18 cellular contexts compared by ENCODE assay signal in genomic region chr15:36545451-36545992, GRCh38. TPM values are rescaled to one million over a fixed set of nuclear protein-coding genes. Genes with fewer than 3 reads are reported as not detected.
A peak's percentile ranks its signal among the peaks of the same experiment; 100 is the strongest.
DNase-seq lines count a peak whose midpoint lies in the region; ATAC-seq and TF ChIP-seq lines count a peak whose summit lies in the region.
"Had no signal": no experiment of that assay in that cellular context is flagged by ENCODE, and none has a peak within 500 bp of the region (broad histone marks: within the 10 kb centered on the region; RNA-seq: fewer than 3 reads in every experiment).

No MANE protein-coding gene starts in this region.

- H3K27ac Mint-ChIP-seq in WTC11: peak overlapping the region; percentile 95
- H3K27ac Mint-ChIP-seq in natural killer cell: no peak overlapping the region
- H3K27ac Mint-ChIP-seq in CD4-positive, alpha-beta memory T cell: no peak overlapping the region

- H3K27me3 Mint-ChIP-seq in WTC11 (ENCODE audit: low read depth) (no peaks in the 10 kb centered on the region), natural killer cell (ENCODE audit: low read depth in 2 of 2) (peaks cover 8 to 15% of the 10 kb centered on the region in 2 donors)
- peaks cover 0 to 7% of the 10 kb centered on the region in 2 donors for H3K27me3 Mint-ChIP-seq in CD4-positive, alpha-beta memory T cell

- H3K79me1 ChIP-seq in neuronal stem cell (ENCODE audit: low read depth, low read length): no peaks in the 10 kb centered on the region

- no peak overlapping the region for H3K23ac ChIP-seq in neuronal stem cell (ENCODE audit: low read depth, low read length, poor library complexity)

- H3K36me3 Mint-ChIP-seq in WTC11: 0 out of 2 replicates have a peak, but pooled peaks cover 3% of the 10 kb centered on the region
- H3K36me3 Mint-ChIP-seq in natural killer cell: no peaks in the 10 kb centered on the region
- no peaks in the 10 kb centered on the region for H3K36me3 Mint-ChIP-seq in CD4-positive, alpha-beta memory T cell

- DNase-seq in left ventricle myocardium superior: no peak
- DNase-seq in Right ventricle myocardium inferior (ENCODE audit: missing footprints): no peak
- no peak for DNase-seq in WTC11 (ENCODE audit: low spot score)
- DNase-seq in neuronal stem cell (ENCODE audit: low spot score): no peak
- no peak for DNase-seq in G401 (ENCODE audit: low spot score)
- DNase-seq in natural killer cell: no peak
- DNase-seq in CD4-positive, alpha-beta memory T cell: no peak
- DNase-seq: EL; KG1; NCI-H1092; NCI-H1436 treated with DMSO at 0.1 percent for 48 hours; NCI-H1930; NCI-H510A; NCI-H748 treated with DMSO at 0.1 percent for 48 hours; NK-92 treated with Interleukin-12 subunit alpha and Interleukin-12 subunit beta, amount 100 ng/mL, for 24 hours had no signal

- no peak overlapping the region for H2BK120ac ChIP-seq in neuronal stem cell (ENCODE audit: low read depth, low read length)

- H3K4me1 ChIP-seq in iPS-18a (ENCODE audit: control insufficient read depth, low read depth, low read length): peaks cover 39% of the 10 kb centered on the region
- peaks cover 5% of the 10 kb centered on the region in 2 donors for H3K4me1 ChIP-seq in neuronal stem cell (ENCODE audit: control insufficient read depth in 2 of 2, insufficient read depth in 1 of 2, low read depth in 1 of 2, low read length in 2 of 2)
- no peaks in the 10 kb centered on the region for H3K4me1 ChIP-seq in CD4-positive, alpha-beta memory T cell (ENCODE audit: insufficient read depth, low read length)

- CTCF ChIA-PET in WTC11 (lab: Charles Lee): interaction anchor here (1.0 kb wide), 1 partner anchor 352 kb away, joined by 3 read pairs; no protein-coding TSS in a partner anchor
- CTCF ChIA-PET in CD4-positive, alpha-beta memory T cell (lab: Charles Lee; ENCODE audit: partially characterized antibody): no interaction called here

- no peak overlapping the region for H3K14ac ChIP-seq in neuronal stem cell (ENCODE audit: low read length)

- H2AK5ac ChIP-seq in neuronal stem cell (ENCODE audit: low read depth, low read length): no peak overlapping the region

- H3K4ac ChIP-seq in neuronal stem cell (ENCODE audit: low read length): no peak overlapping the region

- H3K27me3 ChIP-seq in iPS-18a (ENCODE audit: control insufficient read depth, insufficient read depth, low read length) (no peaks in the 10 kb centered on the region), neuronal stem cell (ENCODE audit: control insufficient read depth in 3 of 3, insufficient read depth in 3 of 3, low read depth in 1 of 3, low read length in 3 of 3) (no peaks in the 10 kb centered on the region)
- no peaks in the 10 kb centered on the region for H3K27me3 ChIP-seq in CD4-positive, alpha-beta memory T cell (ENCODE audit: insufficient read depth, low read length)

- H3K9me3 Mint-ChIP-seq in WTC11 (peaks cover 4% of the 10 kb centered on the region), natural killer cell (no peaks in the 10 kb centered on the region)
- H3K9me3 Mint-ChIP-seq in CD4-positive, alpha-beta memory T cell: no peaks in the 10 kb centered on the region

- no peak overlapping the region for H3K4me2 ChIP-seq in neuronal stem cell (ENCODE audit: insufficient read depth, low read length, poor library complexity, severe bottlenecking)

- H3K4me1 Mint-ChIP-seq in WTC11: peaks cover 56% of the 10 kb centered on the region
- H3K4me1 Mint-ChIP-seq in natural killer cell: no peaks in the 10 kb centered on the region
- H3K4me1 Mint-ChIP-seq in CD4-positive, alpha-beta memory T cell: no peaks in the 10 kb centered on the region

- no peak overlapping the region for H2BK15ac ChIP-seq in neuronal stem cell (ENCODE audit: low read length)

- no CpG with 5 or more reads among the region's 1 CpG for WGBS in neuronal stem cell (ENCODE audit: extremely low coverage in 2 of 2, insufficient read length in 2 of 2, insufficient replicate concordance in 1 of 2), 2 donors

- H2BK5ac ChIP-seq in neuronal stem cell (ENCODE audit: low read length): no peak overlapping the region

- H3K9ac ChIP-seq in iPS-18a (ENCODE audit: low read length) (peak overlapping the region; percentile 25), neuronal stem cell (ENCODE audit: low read depth, low read length, poor library complexity) (no peak overlapping the region)

- H3K4me3 ChIP-seq in iPS-18a (ENCODE audit: low read length) (peak overlapping the region; percentile 34), neuronal stem cell (ENCODE audit: low read length in 2 of 2) (peak overlapping the region in 1 of 2 donors; percentile 20)
- no peak overlapping the region for H3K4me3 ChIP-seq in CD4-positive, alpha-beta memory T cell (ENCODE audit: low read length in 2 of 2)

- TF ChIP-seq CTCF in WTC11 (IDR thresholded peaks at IDR 0.05): no peak
- no peak for TF ChIP-seq CTCF in natural killer cell (IDR thresholded peaks at IDR 0.05)

- H3K36me3 ChIP-seq in iPS-18a (ENCODE audit: control insufficient read depth, low read depth, low read length) (no peaks in the 10 kb centered on the region), neuronal stem cell (replicated peaks in 1 of 2; ENCODE audit: control insufficient read depth in 2 of 2, insufficient read depth in 2 of 2, low read length in 2 of 2) (no peaks in the 10 kb centered on the region)
- no peaks in the 10 kb centered on the region for H3K36me3 ChIP-seq in CD4-positive, alpha-beta memory T cell (ENCODE audit: insufficient read depth, low read length)

- no peaks in the 10 kb centered on the region for H3K9me3 ChIP-seq in iPS-18a (ENCODE audit: control insufficient read depth, low read depth, low read length)
- no peaks in the 10 kb centered on the region for H3K9me3 ChIP-seq in neuronal stem cell (replicated peaks in 1 of 2; ENCODE audit: control insufficient read depth in 2 of 2, insufficient read depth in 1 of 2, low read depth in 1 of 2, low read length in 2 of 2)
- H3K9me3 ChIP-seq in CD4-positive, alpha-beta memory T cell (ENCODE audit: control insufficient read depth in 1 of 2, low read length in 2 of 2): no peaks in the 10 kb centered on the region

- H3K18ac ChIP-seq in neuronal stem cell (ENCODE audit: low read length): no peak overlapping the region

- H2AFZ ChIP-seq in neuronal stem cell (ENCODE audit: low read length): peak overlapping the region; percentile 71

- H4K8ac ChIP-seq in neuronal stem cell (ENCODE audit: low read depth, low read length): no peak overlapping the region

- H4K91ac ChIP-seq in neuronal stem cell (ENCODE audit: low read depth, low read length, poor library complexity): no peak overlapping the region

- in situ Hi-C loops in G401 (cut with HindIII; ENCODE audit: low sequenced_read_pairs): no loop called here

- ATAC-seq in left ventricle myocardium superior (peak; percentile 47), Right ventricle myocardium inferior (no peak), WTC11 (peak; percentile 57), natural killer cell (no peak)

- peak overlapping the region; percentile 21 for H3K27ac ChIP-seq in iPS-18a (ENCODE audit: low read length)
- H3K27ac ChIP-seq in neuronal stem cell (replicated peaks; ENCODE audit: low read length): peak overlapping the region; percentile 62
- H3K27ac ChIP-seq in CD4-positive, alpha-beta memory T cell (ENCODE audit: low read depth, low read length): no peak overlapping the region
- H3K27ac ChIP-seq: C4-2B, RWPE1 had no signal

- no peak overlapping the region for H2BK12ac ChIP-seq in neuronal stem cell (ENCODE audit: low read length)

- POLR2A ChIA-PET in WTC11 (lab: Charles Lee): no interaction called here
- POLR2A ChIA-PET in CD4-positive, alpha-beta memory T cell (lab: Charles Lee; ENCODE audit: partially characterized antibody): no interaction called here

- H3K4me3 Mint-ChIP-seq in WTC11 (peak overlapping the region; percentile 45), natural killer cell (no peak overlapping the region)
- no peak overlapping the region for H3K4me3 Mint-ChIP-seq in CD4-positive, alpha-beta memory T cell

- intact Hi-C loops in left ventricle myocardium superior (cut with micrococcal nuclease): no loop called here
- intact Hi-C loops in Right ventricle myocardium inferior (cut with DNase I): no loop called here
- intact Hi-C loops in natural killer cell (cut with micrococcal nuclease): no loop called here
- intact Hi-C loops in CD4-positive, alpha-beta memory T cell (cut with micrococcal nuclease): no loop called here

TF ChIP-seq in WTC11, 78 proteins besides CTCF, POLR2A, EP300 and RAD21 (continues in another document):
- no peak for TF ChIP-seq SOX15 (CRISPR knock-in tag; IDR thresholded peaks at IDR 0.05)
- no peak for TF ChIP-seq ZNF512 (CRISPR knock-in tag; IDR thresholded peaks at IDR 0.05; ENCODE audit: borderline replicate concordance)
- TF ChIP-seq RORB (CRISPR knock-in tag; IDR thresholded peaks at IDR 0.05): no peak
- no peak for TF ChIP-seq ATF2 (CRISPR knock-in tag; IDR thresholded peaks at IDR 0.05; ENCODE audit: borderline replicate concordance, low read depth)

RNA-seq across cellular contexts. Expression of gene CDIN1, which starts 33.9 kb away (rescaled TPM):
- total RNA-seq in left ventricle myocardium superior (113 TPM), Right ventricle myocardium inferior (176 TPM), WTC11 (2021) (13.1 to 19.9 TPM (median 13.9 TPM) in 3 replicates), natural killer cell (10 to 100 TPM in 2 of 3 donors, 1 to 10 TPM in 1; 8.7 to 14.6 (median 13.3) TPM)
- 7.9 TPM for polyA plus RNA-seq in neuronal stem cell (2013, experiment 1 of 2)
- 8.0 TPM for polyA plus RNA-seq in neuronal stem cell (2013, experiment 2 of 2)
- total RNA-seq in G401 (2014; rRNA removed; shearing (Covaris generic)): 4.7 and 16.9 TPM in 2 replicates
- total RNA-seq in CD4-positive, alpha-beta memory T cell: 1 to 10 TPM; 7.7 to 8.0 TPM
- polyA plus RNA-seq in CD4-positive, alpha-beta memory T cell: 1 to 10 TPM; 5.0 to 7.4 TPM

Comparison
In these comparisons a context has a peak if more than half of its experiments do, and no peak if none do; other contexts are left out.
1. ATAC-seq: peak in left ventricle myocardium superior (single experiment) and WTC11 (single experiment); none in Right ventricle myocardium inferior (single experiment) and natural killer cell (0 of 3).